ENCODE assay signal across 8 cellular contexts in genomic region chr11:76810151-76810853, GRCh38. TPM values are rescaled to one million over a fixed set of nuclear protein-coding genes. Genes with fewer than 3 reads are reported as not detected.
DNase-seq lines count a peak whose midpoint lies in the region; ATAC-seq and TF ChIP-seq lines count a peak whose summit lies in the region.

No MANE protein-coding gene starts in this region.

- H3K4me1 Mint-ChIP-seq in activated naive CD8-positive, alpha-beta T cell treated with anti-CD3 and anti-CD28 coated beads, Interleukin-2, amount 50 U/mL, for 24 hours, result peaks cover 10% of the 10 kb centered on the region

- peak overlapping the region; percentile 39 for H3K27ac Mint-ChIP-seq in activated naive CD8-positive, alpha-beta T cell treated with anti-CD3 and anti-CD28 coated beads, Interleukin-2, amount 50 U/mL, for 24 hours

- no peak overlapping the region for H3K4me3 Mint-ChIP-seq in activated naive CD8-positive, alpha-beta T cell treated with anti-CD3 and anti-CD28 coated beads, Interleukin-2, amount 50 U/mL, for 24 hours

- peak; percentile 35 for ATAC-seq in activated naive CD8-positive, alpha-beta T cell treated with anti-CD3 and anti-CD28 coated beads, Interleukin-2, amount 50 U/mL, for 24 hours
- ATAC-seq in GM21447 (IDR thresholded peaks at IDR 0.05; ENCODE audit: unreplicated experiment) (no peak), GM18873 (IDR thresholded peaks at IDR 0.05; ENCODE audit: low FRiP score, unreplicated experiment) (no peak)

- no peaks in the 10 kb centered on the region for H3K36me3 ChIP-seq in stomach

- WGBS in stomach, 5 donors, result 68 to 72% (median 70%) methylated on average over 10 to 11 of the region's 11 CpGs

- no peak overlapping the region for H3K4me3 ChIP-seq in stomach

- peaks cover 0 to 8% (median 0%) of the 10 kb centered on the region in 3 donors for H3K27me3 ChIP-seq in stomach

- peaks cover 12% of the 10 kb centered on the region for H3K27me3 Mint-ChIP-seq in activated naive CD8-positive, alpha-beta T cell treated with anti-CD3 and anti-CD28 coated beads, Interleukin-2, amount 50 U/mL, for 24 hours

- TF ChIP-seq CTCF in GM10266 (IDR thresholded peaks at IDR 0.05; ENCODE audit: control insufficient read depth, insufficient read depth, low read depth, missing control alignments), result peak; percentile 54
- TF ChIP-seq CTCF in stomach (IDR thresholded peaks at IDR 0.05), result peak in 5 of 7 experiments; percentile 30 to 60 (median 56)

- intact Hi-C loops in stomach (cut with DNase I; ENCODE audit: low total_unique reads), result no loop called here

- no peak for TF ChIP-seq POLR2A in stomach (IDR thresholded peaks at IDR 0.05)

- TF ChIP-seq EP300 in stomach (IDR thresholded peaks at IDR 0.05), result no peak

- no peaks in the 10 kb centered on the region for H3K36me3 Mint-ChIP-seq in activated naive CD8-positive, alpha-beta T cell treated with anti-CD3 and anti-CD28 coated beads, Interleukin-2, amount 50 U/mL, for 24 hours (ENCODE audit: low read depth)

- H3K9me3 ChIP-seq in stomach, result peaks cover 0 to 10% (median 3%) of the 10 kb centered on the region in 4 donors

- DNase-seq in GM10266 (ENCODE audit: extremely low spot score) (peak; percentile 58), NCI-H226 (peak; percentile 18), kidney tubule cell (ENCODE audit: low spot score) (peak; percentile 56), stomach (no peak), activated gamma-delta T cell treated with Interleukin-2 at 50 U/mL for 16 hours (no peak)
- peak; percentile 60 for DNase-seq in activated naive CD8-positive, alpha-beta T cell treated with anti-CD3 and anti-CD28 coated beads, Interleukin-2, amount 50 U/mL, for 24 hours

- no peak overlapping the region for H3K27ac ChIP-seq in stomach

- peaks cover 3 to 19% (median 11%) of the 10 kb centered on the region in 4 donors for H3K4me1 ChIP-seq in stomach

- peaks cover 1% of the 10 kb centered on the region for H3K9me3 Mint-ChIP-seq in activated naive CD8-positive, alpha-beta T cell treated with anti-CD3 and anti-CD28 coated beads, Interleukin-2, amount 50 U/mL, for 24 hours

RNA-seq across cellular contexts. Expression of gene TSKU, which starts 27.1 kb away (rescaled TPM):
- 100 to 1,000 TPM in 1 of 5 donors, 10 to 100 TPM in 4; 11.1 to 114 (median 20.4) TPM for total RNA-seq in stomach
- polyA plus RNA-seq in stomach, result 10 to 100 TPM; 18.6 to 20.9 (median 18.9) TPM

RNA-seq across cellular contexts. Expression of gene ACER3, which starts 50.4 kb away (rescaled TPM):
- total RNA-seq in stomach, result 10 to 100 TPM in 3 of 5 donors, 1 to 10 TPM in 2; 4.7 to 25.9 (median 20.4) TPM
- 1 to 10 TPM; 2.1 to 7.9 (median 3.0) TPM for polyA plus RNA-seq in stomach

Comparison
In these comparisons a context has a peak if more than half of its experiments do, and no peak if none do; other contexts are left out.
1. DNase-seq: peak in GM10266 (single experiment), NCI-H226 (single experiment), activated naive CD8-positive, alpha-beta T cell treated with anti-CD3 and anti-CD28 coated beads, Interleukin-2, amount 50 U/mL, for 24 hours (single experiment) and kidney tubule cell (single experiment); none in stomach (single experiment) and activated gamma-delta T cell treated with Interleukin-2 at 50 U/mL for 16 hours (single experiment).